8 cellular contexts compared by ENCODE assay signal in genomic region chr12:104957388-104958008, GRCh38. TPM values are rescaled to one million over a fixed set of nuclear protein-coding genes. Genes with fewer than 3 reads are reported as not detected.
DNase-seq lines count a peak whose midpoint lies in the region; ATAC-seq, FAIRE-seq and TF ChIP-seq lines count a peak whose summit lies in the region.

No MANE protein-coding gene starts in this region.

- peaks cover 0 to 11% (median 3%) of the 10 kb centered on the region in 5 donors for H3K27me3 Mint-ChIP-seq in naive thymus-derived CD8-positive, alpha-beta T cell
- peaks cover 42% of the 10 kb centered on the region for H3K27me3 Mint-ChIP-seq in type B pancreatic cell

- no peak overlapping the region for H3K27ac ChIP-seq in H1 (ENCODE audit: low read depth, low read length)

- peak overlapping the region; percentile 16; the same call in 1 of the 2 replicates for H2AFZ ChIP-seq in H1 (ENCODE audit: low read length)

- no peak overlapping the region for H3K18ac ChIP-seq in H1 (ENCODE audit: extremely low read depth, low read length)

- no peak overlapping the region for H4K5ac ChIP-seq in H1 (ENCODE audit: insufficient read length, low read depth, low read length)

- H3K27ac Mint-ChIP-seq in naive thymus-derived CD8-positive, alpha-beta T cell = peak overlapping the region in 9 of 10 donors; percentile 11 to 88 (median 69)
- H3K27ac Mint-ChIP-seq in type B pancreatic cell = peak overlapping the region; percentile 3

- H2BK12ac ChIP-seq in H1 (ENCODE audit: low read depth, low read length) = no peak overlapping the region

- H3K4ac ChIP-seq in H1 (replicated peaks; ENCODE audit: insufficient read length, low read depth, low read length) = no peak overlapping the region

- no peaks in the 10 kb centered on the region for H3K36me3 ChIP-seq in H1 (ENCODE audit: control insufficient read depth in 2 of 4, insufficient read depth in 4 of 4, low read length in 3 of 4)

- POLR2A ChIA-PET in H1 (lab: Charles Lee; ENCODE audit: partially characterized antibody) = interaction anchor here (1.0 kb wide), 1 partner anchor 27 kb away, joined by 4 read pairs; no protein-coding TSS in a partner anchor
- POLR2A ChIA-PET in naive thymus-derived CD8-positive, alpha-beta T cell (lab: Charles Lee) = interaction anchor here (1.2 kb wide), 1 partner anchor 820 kb away, joined by 4 read pairs; the partner anchor contains the start of gene NFYB

- peak overlapping the region in 1 of 4 experiments; percentile 34; a peak in 1 of 7 replicates for H3K9ac ChIP-seq in H1 (replicated peaks in 1 of 4; ENCODE audit: extremely low read depth in 1 of 4, low read depth in 3 of 4, low read length in 3 of 4)

- H3K9me3 ChIP-seq in H1 (ENCODE audit: insufficient read depth in 2 of 2, low read depth in 1 of 2, low read length in 1 of 2) = no peaks in the 10 kb centered on the region

- no peak for TF ChIP-seq POLR2A in H1 (IDR thresholded peaks at IDR 0.05; ENCODE audit: control extremely low read depth in 1 of 2, low read depth in 2 of 2, low read length in 2 of 2)

- no peak overlapping the region for H4K8ac ChIP-seq in H1 (ENCODE audit: extremely low read depth, insufficient read depth, low read length)

- no peaks in the 10 kb centered on the region for H3K9me3 Mint-ChIP-seq in naive thymus-derived CD8-positive, alpha-beta T cell
- no peaks in the 10 kb centered on the region for H3K9me3 Mint-ChIP-seq in type B pancreatic cell

- no peak for TF ChIP-seq RAD21 in H1 (IDR thresholded peaks at IDR 0.05 in 1 of 2, conservative IDR thresholded peaks at IDR 0.05 in 1 of 2; ENCODE audit: low read depth in 2 of 2, low read length in 2 of 2)

- no peaks in the 10 kb centered on the region for H4K20me1 ChIP-seq in H1 (replicated peaks in 1 of 2; ENCODE audit: control insufficient read depth in 1 of 2, insufficient read depth in 2 of 2, low read length in 2 of 2)

- H3K4me3 ChIP-seq in AG09309 (ENCODE audit: control insufficient read depth, low read depth, low read length) (peak overlapping the region; percentile 84), H1 (ENCODE audit: extremely low read depth in 1 of 4, insufficient read depth in 2 of 4, low read depth in 3 of 4, low read length in 4 of 4) (peak overlapping the region; percentile 73 to 76 (median 74))

- H3K4me1 Mint-ChIP-seq in naive thymus-derived CD8-positive, alpha-beta T cell = peaks cover 9 to 24% (median 19%) of the 10 kb centered on the region in 4 donors
- H3K4me1 Mint-ChIP-seq in type B pancreatic cell (ENCODE audit: unreplicated experiment) = peaks cover 17% of the 10 kb centered on the region

- peaks cover 0 to 16% (median 10%) of the 10 kb centered on the region in 4 experiments; a peak in 6 of 7 replicates for H3K27me3 ChIP-seq in H1 (replicated peaks in 1 of 4; ENCODE audit: control insufficient read depth in 3 of 4, extremely low read depth in 1 of 4, insufficient read depth in 3 of 4, low read length in 3 of 4)

- no peak overlapping the region for H3K14ac ChIP-seq in H1 (ENCODE audit: insufficient read length)

- TF ChIP-seq EP300 in H1 (IDR thresholded peaks at IDR 0.05; ENCODE audit: borderline replicate concordance in 1 of 2, low read depth in 2 of 2, low read length in 2 of 2) = no peak

- no peaks in the 10 kb centered on the region for H3K79me2 ChIP-seq in H1 (ENCODE audit: control insufficient read depth in 1 of 2, insufficient read depth in 2 of 2, low read length in 2 of 2)

- peak overlapping the region; percentile 81 to 91 (median 88) for H3K4me3 Mint-ChIP-seq in naive thymus-derived CD8-positive, alpha-beta T cell
- peak overlapping the region; percentile 82 for H3K4me3 Mint-ChIP-seq in type B pancreatic cell

- no peak overlapping the region for H3K23ac ChIP-seq in H1 (ENCODE audit: insufficient read length)

- 7% methylated on average over 21 of the region's 37 CpGs; no CpG with 5 or more reads in 1 of the 2 experiments for WGBS in H1 (ENCODE audit: extremely low coverage in 1 of 2, insufficient coverage in 1 of 2, insufficient read length in 1 of 2, insufficient replicate concordance in 2 of 2, low coverage in 1 of 2, low lambda C conversion rate in 2 of 2, missing lambda C conversion rate in 1 of 2), 2 experiments

- no peak for FAIRE-seq in HTR-8/SVneo (lab: Jason Lieb, UNC)
- FAIRE-seq in H1 (lab: Jason Lieb, UNC) = no peak

- ATAC-seq in GM19025 (IDR thresholded peaks at IDR 0.05; ENCODE audit: low read depth, unreplicated experiment) (peak; percentile 26), HG02759 (IDR thresholded peaks at IDR 0.05; ENCODE audit: unreplicated experiment) (no peak)
- peak; percentile 41 to 43 for ATAC-seq in naive thymus-derived CD8-positive, alpha-beta T cell

- CTCF ChIA-PET in H1 (lab: Charles Lee; ENCODE audit: partially characterized antibody) = interaction anchor here (1.0 to 1.2 kb wide), 2 partner anchors 13 to 63 kb away, joined by 3 to 4 read pairs; no protein-coding TSS in a partner anchor

- DNase-seq in AG09309 (ENCODE audit: low read depth) (no peak), HTR-8/SVneo (ENCODE audit: insufficient read length, low spot score) (peak; percentile 21), H1 (ENCODE audit: low read depth in 1 of 2, low spot score in 2 of 2) (no peak), type B pancreatic cell (ENCODE audit: extremely low spot score, unreplicated experiment) (no peak)
- peak; percentile 46 for DNase-seq in activated CD4-positive, alpha-beta T cell treated with anti-CD3 and anti-CD28 coated beads for 48 hours
- peak in 7 of 10 donors; percentile 2 to 46 (median 34) for DNase-seq in naive thymus-derived CD8-positive, alpha-beta T cell

- no peak overlapping the region for H3K56ac ChIP-seq in H1 (replicated peaks; ENCODE audit: insufficient read length, low read depth, low read length)

- no peaks in the 10 kb centered on the region for H3K79me1 ChIP-seq in H1 (ENCODE audit: low read depth, low read length)

- no peak overlapping the region for H2BK120ac ChIP-seq in H1 (replicated peaks; ENCODE audit: low read depth, low read length)

- no peak overlapping the region for H2BK20ac ChIP-seq in H1 (ENCODE audit: low read length)

- H4K91ac ChIP-seq in H1 (replicated peaks; ENCODE audit: insufficient read length, low read length) = no peak overlapping the region

- H3K4me2 ChIP-seq in H1 (ENCODE audit: insufficient read depth in 1 of 2, low read depth in 2 of 2, low read length in 2 of 2) = peak overlapping the region; percentile 70 to 78

- no peak overlapping the region for H2AK5ac ChIP-seq in H1 (ENCODE audit: low read depth, low read length)

- no peak overlapping the region for H2BK15ac ChIP-seq in H1 (ENCODE audit: low read length)

- peaks cover 7% of the 10 kb centered on the region; the same call in 1 of the 2 replicates for H3K23me2 ChIP-seq in H1 (ENCODE audit: low read depth, low read length)

- TF ChIP-seq CTCF in AG09309 (IDR thresholded peaks at IDR 0.05; ENCODE audit: control insufficient read depth, insufficient read depth, low read depth, low read length, missing control alignments) (no peak), H1 (IDR thresholded peaks at IDR 0.05; ENCODE audit: control extremely low read depth in 1 of 3, insufficient read depth in 1 of 3, low read depth in 1 of 3, low read length in 3 of 3) (no peak), type B pancreatic cell (conservative IDR thresholded peaks at IDR 0.05) (no peak)

- no peaks in the 10 kb centered on the region for H3K36me3 Mint-ChIP-seq in naive thymus-derived CD8-positive, alpha-beta T cell
- no peaks in the 10 kb centered on the region for H3K36me3 Mint-ChIP-seq in type B pancreatic cell

- 0 out of 7 replicates have a peak, but pooled peaks cover 0 to 2% (median 0%) of the 10 kb centered on the region in 4 experiments for H3K4me1 ChIP-seq in H1 (replicated peaks in 1 of 4; ENCODE audit: control insufficient read depth in 3 of 4, insufficient read depth in 4 of 4, low read length in 3 of 4)

- H2BK5ac ChIP-seq in H1 (ENCODE audit: low read depth, low read length) = no peak overlapping the region

TF ChIP-seq in H1, 55 proteins besides CTCF, POLR2A, EP300 and RAD21:
- no peak for TF ChIP-seq SP1 (IDR thresholded peaks at IDR 0.05; ENCODE audit: low read depth, low read length)
- 0 out of 2 replicates have a peak, but pooled peaks have one; percentile 16 for TF ChIP-seq TAF1 (IDR thresholded peaks at IDR 0.05; ENCODE audit: low read depth, low read length)
- TF ChIP-seq YY1 (IDR thresholded peaks at IDR 0.05; ENCODE audit: low read depth, low read length) = peak; percentile 34; the same call in 1 of the 2 replicates

RNA-seq across cellular contexts. Expression of gene SLC41A2, which starts 0.6 kb away (rescaled TPM):
- 3.0 and 4.7 TPM in 2 replicates for total RNA-seq in H1 (2021; fragmentation: NEBNext Ultra II Directional; extraction: Animal tissue kit (Norgen Biotek cat#: 25700))
- 0.66 and 0.79 TPM in 2 replicates for polyA plus RNA-seq in H1 (2011; rRNA removed)
- polyA plus RNA-seq in H1 (2011; cell fraction: cytosol; rRNA removed) = 0.62 TPM
- 0.09 TPM for polyA plus RNA-seq in H1 (2011; cell fraction: nucleus; rRNA removed)
- 0.76 to 1.1 TPM (median 0.83 TPM) in 4 replicates for polyA plus RNA-seq in H1 (2012, experiment 1 of 2)
- 0.24 TPM for polyA plus RNA-seq in H1 (2012, experiment 2 of 2)
- polyA plus RNA-seq in H1 (2013, experiment 1 of 2) = 2.3 TPM
- polyA plus RNA-seq in H1 (2013, experiment 2 of 2) = 2.6 TPM
- polyA minus RNA-seq in H1 (2011; rRNA and poly(A)+ RNA removed) = 0.85 and 2.0 TPM in 2 replicates
- 1.2 TPM for polyA minus RNA-seq in H1 (2011; cell fraction: cytosol; rRNA and poly(A)+ RNA removed)
- polyA minus RNA-seq in H1 (2011; cell fraction: nucleus; rRNA and poly(A)+ RNA removed) = 2.1 TPM
- 1 to 10 TPM; 2.8 to 2.9 TPM for total RNA-seq in naive thymus-derived CD8-positive, alpha-beta T cell
- under 1 TPM in 1 of 3 donors, not detected in 2; 0.69 TPM for polyA plus RNA-seq in naive thymus-derived CD8-positive, alpha-beta T cell
- 10.3 and 11.5 TPM in 2 replicates for total RNA-seq in type B pancreatic cell (ENCODE audit: low replicate concordance)

RNA-seq across cellular contexts. Expression of gene NOPCHAP1, which starts 28.6 kb away (rescaled TPM):
- total RNA-seq in H1 (2021; fragmentation: NEBNext Ultra II Directional; extraction: Animal tissue kit (Norgen Biotek cat#: 25700)) = 39.5 and 43.7 TPM in 2 replicates
- polyA plus RNA-seq in H1 (2011; rRNA removed) = 14.9 and 17.2 TPM in 2 replicates
- 16.0 TPM for polyA plus RNA-seq in H1 (2011; cell fraction: cytosol; rRNA removed)
- 19.5 TPM for polyA plus RNA-seq in H1 (2011; cell fraction: nucleus; rRNA removed)
- 19.2 to 51.3 TPM (median 39.9 TPM) in 4 replicates for polyA plus RNA-seq in H1 (2012, experiment 1 of 2)
- 11.9 TPM for polyA plus RNA-seq in H1 (2012, experiment 2 of 2)
- polyA plus RNA-seq in H1 (2013, experiment 1 of 2) = 30.6 TPM
- 33.2 TPM for polyA plus RNA-seq in H1 (2013, experiment 2 of 2)
- polyA minus RNA-seq in H1 (2011; rRNA and poly(A)+ RNA removed) = 18.7 and 21.9 TPM in 2 replicates
- polyA minus RNA-seq in H1 (2011; cell fraction: cytosol; rRNA and poly(A)+ RNA removed) = 21.9 TPM
- polyA minus RNA-seq in H1 (2011; cell fraction: nucleus; rRNA and poly(A)+ RNA removed) = 21.9 TPM
- 10 to 100 TPM; 18.5 to 25.8 TPM for total RNA-seq in naive thymus-derived CD8-positive, alpha-beta T cell
- polyA plus RNA-seq in naive thymus-derived CD8-positive, alpha-beta T cell = 10 to 100 TPM; 15.4 to 16.8 (median 16.5) TPM
- total RNA-seq in type B pancreatic cell (ENCODE audit: low replicate concordance) = 15.6 and 20.1 TPM in 2 replicates

Comparison
In these comparisons a context has a peak if more than half of its experiments do, and no peak if none do; other contexts are left out.
1. DNase-seq: peak in HTR-8/SVneo (single experiment), activated CD4-positive, alpha-beta T cell treated with anti-CD3 and anti-CD28 coated beads for 48 hours (single experiment) and naive thymus-derived CD8-positive, alpha-beta T cell (7 of 10); none in AG09309 (single experiment), H1 (0 of 2) and type B pancreatic cell (single experiment).